Comparison of ENCODE assay signal across 30 cellular contexts in the genomic region with DNA sequence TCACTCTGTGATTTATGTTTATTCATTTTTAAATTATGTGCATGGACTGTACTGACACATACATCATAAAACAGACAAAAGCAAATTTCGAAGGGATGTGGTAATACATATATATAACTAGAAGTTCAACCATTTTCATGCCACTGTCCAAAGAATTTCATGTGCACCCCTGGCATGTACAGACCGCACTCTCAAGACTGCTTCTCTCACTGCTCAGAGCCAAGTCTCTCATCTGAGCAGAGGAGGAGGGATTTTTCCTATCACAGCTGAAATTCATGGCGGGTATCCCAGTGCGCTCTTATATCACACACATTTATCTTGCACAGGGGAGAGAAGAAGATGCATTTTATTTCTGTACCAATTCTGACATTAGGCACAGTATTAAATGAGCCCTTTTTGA. TPM values are rescaled to one million over a fixed set of nuclear protein-coding genes. Genes with fewer than 3 reads are reported as not detected.
"Had no signal": no experiment of that assay in that cellular context is flagged by ENCODE, and none has a peak within 500 bp of the region (broad histone marks: within the 10 kb centered on the region; RNA-seq: fewer than 3 reads in every experiment).

No MANE protein-coding gene starts in this region.

- H3K27me3 ChIP-seq: thyroid gland, vagina had no signal

- H3K9me3 ChIP-seq: neutrophil, pancreas, prostate gland, right lobe of liver, sigmoid colon, spleen, thoracic aorta, thyroid gland, tibial nerve, upper lobe of left lung, vagina had no signal

- H3K4me3 ChIP-seq: pancreas, prostate gland, right lobe of liver, sigmoid colon, skin epidermis, smooth muscle cell, spleen, thoracic aorta, thyroid gland, tibial nerve, upper lobe of left lung, vagina had no signal

- H3K27ac ChIP-seq: neutrophil, pancreas, prostate gland, right lobe of liver, sigmoid colon, skin epidermis, spleen, thoracic aorta, thyroid gland, tibial nerve, upper lobe of left lung, vagina had no signal

- H3K36me3 Mint-ChIP-seq: stimulated activated memory B cell treated with anti-CD40 and anti-IgM and Interleukin-4, amounts not matched to agents 10 μg/mL and 1 μg/mL and 100 μg/mL, for 72 hours had no signal

- H3K4me1 ChIP-seq: prostate gland had no signal

- H3K9me3 Mint-ChIP-seq: natural killer cell treated with Interleukin-12 subunit alpha and Interleukin-12 subunit beta and Interleukin-15 and Interleukin-18, amount 100 ng/mL, for 72 hours; nephron progenitor cell; neural crest cell; stimulated activated memory B cell treated with anti-CD40 and anti-IgM and Interleukin-4, amounts not matched to agents 10 μg/mL and 1 μg/mL and 100 μg/mL, for 72 hours; stimulated activated naive CD8-positive, alpha-beta T cell treated with anti-CD3 and anti-CD28 coated beads, Interleukin-15, amount 100 ng/mL, for 72 hours had no signal

- H3K4me3 Mint-ChIP-seq: naive thymus-derived CD8-positive, alpha-beta T cell; natural killer cell treated with Interleukin-12 subunit alpha and Interleukin-12 subunit beta and Interleukin-15 and Interleukin-18, amount 100 ng/mL, for 72 hours; nephron progenitor cell; neural crest cell; stimulated activated memory B cell treated with anti-CD40 and anti-IgM and Interleukin-4, amounts not matched to agents 10 μg/mL and 1 μg/mL and 100 μg/mL, for 72 hours; stimulated activated naive CD8-positive, alpha-beta T cell treated with anti-CD3 and anti-CD28 coated beads, Interleukin-15, amount 100 ng/mL, for 72 hours had no signal

- H3K36me3 ChIP-seq: neutrophil, pancreas, prostate gland, right lobe of liver, sigmoid colon, spleen, thoracic aorta, thyroid gland, tibial nerve, upper lobe of left lung, vagina had no signal

- H3K4me2 ChIP-seq: smooth muscle cell had no signal

- H3K27ac Mint-ChIP-seq: naive thymus-derived CD8-positive, alpha-beta T cell; natural killer cell treated with Interleukin-12 subunit alpha and Interleukin-12 subunit beta and Interleukin-15 and Interleukin-18, amount 100 ng/mL, for 72 hours; nephron progenitor cell; stimulated activated memory B cell treated with anti-CD40 and anti-IgM and Interleukin-4, amounts not matched to agents 10 μg/mL and 1 μg/mL and 100 μg/mL, for 72 hours; stimulated activated naive CD8-positive, alpha-beta T cell treated with anti-CD3 and anti-CD28 coated beads, Interleukin-15, amount 100 ng/mL, for 72 hours had no signal

- DNase-seq: naive thymus-derived CD8-positive, alpha-beta T cell; nephron progenitor cell; nucleus accumbens; pancreas; right cardiac atrium; right lobe of liver; sigmoid colon; spleen; stimulated activated CD4-positive, alpha-beta T cell treated with anti-CD3 and anti-CD28 coated beads, Interleukin-12 subunit alpha, Interleukin-12 subunit beta, amount 100 ng/mL, for 4 hours; stimulated activated CD4-positive, alpha-beta T cell treated with anti-CD3 and anti-CD28 coated beads, Interleukin-1b, Interleukin-23, amount 100 ng/mL, for 48 hours; stimulated activated CD4-positive, alpha-beta T cell treated with anti-CD3 and anti-CD28 coated beads, Interleukin-4, amount 100 ng/mL, for 1 hour; stimulated activated CD4-positive, alpha-beta T cell treated with anti-CD3 and anti-CD28 coated beads, Interleukin-4, amount 100 ng/mL, for 4 hours; stimulated activated CD8-positive, alpha-beta memory T cell treated with anti-CD3 and anti-CD28 coated beads, Interleukin-4, amount 100 ng/mL, for 48 hours; stimulated activated naive CD4-positive, alpha-beta T cell; stimulated activated naive CD8-positive, alpha-beta T cell treated with anti-CD3 and anti-CD28 coated beads, Interleukin-15, amount 100 ng/mL, for 72 hours; stimulated activated naive CD8-positive, alpha-beta T cell treated with anti-CD3 and anti-CD28 coated beads, Interleukin-15, Interleukin-2, amounts not matched to agents 100 U/mL and 50 U/mL, for 24 hours; substantia nigra; thyroid gland; trophoblast cell; upper lobe of left lung had no signal

- ATAC-seq: naive thymus-derived CD8-positive, alpha-beta T cell; natural killer cell treated with Interleukin-12 subunit alpha and Interleukin-12 subunit beta and Interleukin-15 and Interleukin-18, amount 100 ng/mL, for 72 hours; pancreas; right cardiac atrium; right lobe of liver; stimulated activated memory B cell treated with anti-CD40 and anti-IgM and Interleukin-4, amounts not matched to agents 10 μg/mL and 1 μg/mL and 100 μg/mL, for 72 hours; stimulated activated naive CD8-positive, alpha-beta T cell treated with anti-CD3 and anti-CD28 coated beads, Interleukin-15, amount 100 ng/mL, for 72 hours; stimulated activated naive CD8-positive, alpha-beta T cell treated with anti-CD3 and anti-CD28 coated beads, Interleukin-15, Interleukin-2, amounts not matched to agents 100 U/mL and 50 U/mL, for 24 hours had no signal

RNA-seq across cellular contexts. Expression of gene TMEM178A, which starts 5.9 kb away (rescaled TPM):
- total RNA-seq: natural killer cell treated with Interleukin-12 subunit alpha and Interleukin-12 subunit beta and Interleukin-15 and Interleukin-18, amount 100 ng/mL, for 72 hours had no signal
